In genomic region chr14:64725879-64726584, GRCh38 we compare ENCODE assay signal across 2 cellular contexts.
TF ChIP-seq lines count a peak whose summit lies in the region.

No MANE protein-coding gene starts in this region.

TF ChIP-seq in GM23338, 12 proteins besides CTCF, POLR2A, EP300 and RAD21 (continued from another document):
- TF ChIP-seq STAT1 (IDR thresholded peaks at IDR 0.05; ENCODE audit: unreplicated experiment): no peak

TF ChIP-seq in H1, 55 proteins besides CTCF, POLR2A, EP300 and RAD21 (continued from another document):
- 0 out of 2 replicates have a peak, but pooled peaks have one; percentile 30 for TF ChIP-seq RBBP5 (IDR thresholded peaks at IDR 0.05; ENCODE audit: borderline replicate concordance, low read depth, low read length)
- TF ChIP-seq JUN (IDR thresholded peaks at IDR 0.05; ENCODE audit: low read depth, low read length): no peak
- no peak for TF ChIP-seq SUZ12 (IDR thresholded peaks at IDR 0.05; ENCODE audit: low read length)
- TF ChIP-seq CHD7 (IDR thresholded peaks at IDR 0.05; ENCODE audit: insufficient replicate concordance, low read length): no peak
- no peak for TF ChIP-seq MAX (IDR thresholded peaks at IDR 0.05)
- TF ChIP-seq NANOG (IDR thresholded peaks at IDR 0.05; ENCODE audit: insufficient read depth, low read depth, low read length, poor library complexity, severe bottlenecking): no peak
